ENCODE assay signal across 1 cellular context in genomic region chr11:72825661-72826060, GRCh38.
TF ChIP-seq lines count a peak whose summit lies in the region.

No MANE protein-coding gene starts in this region.

TF ChIP-seq in WTC11, 78 proteins besides CTCF, POLR2A, EP300 and RAD21 (continued from another document):
- TF ChIP-seq AFF4 (CRISPR knock-in tag; IDR thresholded peaks at IDR 0.05; ENCODE audit: borderline replicate concordance) (no peak), ERG (CRISPR knock-in tag; IDR thresholded peaks at IDR 0.05) (no peak), CBFB (CRISPR knock-in tag; IDR thresholded peaks at IDR 0.05; ENCODE audit: low read depth) (no peak), GTF2I (CRISPR knock-in tag; conservative IDR thresholded peaks at IDR 0.05) (no peak), ATF3 (CRISPR knock-in tag; conservative IDR thresholded peaks at IDR 0.05) (no peak), MXD4 (CRISPR knock-in tag; IDR thresholded peaks at IDR 0.05; ENCODE audit: borderline replicate concordance) (no peak), EMX1 (CRISPR knock-in tag; IDR thresholded peaks at IDR 0.05) (no peak), ZNF671 (CRISPR knock-in tag; IDR thresholded peaks at IDR 0.05) (no peak), ZNF219 (CRISPR knock-in tag; IDR thresholded peaks at IDR 0.05; ENCODE audit: borderline replicate concordance) (no peak), USF2 (CRISPR knock-in tag; IDR thresholded peaks at IDR 0.05) (no peak)
